Comparison of ENCODE assay signal across 21 cellular contexts in genomic region chr5:127550652-127551409, GRCh38. TPM values are rescaled to one million over a fixed set of nuclear protein-coding genes. Genes with fewer than 3 reads are reported as not detected.
DNase-seq lines count a peak whose midpoint lies in the region; ATAC-seq and TF ChIP-seq lines count a peak whose summit lies in the region.
"Had no signal": no experiment of that assay in that cellular context is flagged by ENCODE, and none has a peak within 500 bp of the region (broad histone marks: within the 10 kb centered on the region; RNA-seq: fewer than 3 reads in every experiment).

No MANE protein-coding gene starts in this region.

- POLR2A ChIA-PET in activated CD4-positive, alpha-beta T cell treated with anti-CD3 and anti-CD28 coated beads for 36 hours (lab: Charles Lee) = interaction anchor here (0.7 kb wide), 1 partner anchor 315 kb away, joined by 4 read pairs; no protein-coding TSS in a partner anchor

- H3K4me1 Mint-ChIP-seq in activated CD4-positive, alpha-beta T cell treated with anti-CD3 and anti-CD28 coated beads for 36 hours = peaks cover 5% of the 10 kb centered on the region

- ATAC-seq in activated CD4-positive, alpha-beta T cell treated with anti-CD3 and anti-CD28 coated beads for 36 hours = no peak

- intact Hi-C loops in activated CD4-positive, alpha-beta T cell treated with anti-CD3 and anti-CD28 coated beads for 36 hours (cut with DNase I, micrococcal nuclease) = no loop called here

- H3K9me3 Mint-ChIP-seq in activated CD4-positive, alpha-beta T cell treated with anti-CD3 and anti-CD28 coated beads for 36 hours (ENCODE audit: low read depth) = no peaks in the 10 kb centered on the region
- H3K9me3 Mint-ChIP-seq: CD8-positive, alpha-beta memory T cell; IgD-negative memory B cell had no signal

- H3K36me3 Mint-ChIP-seq in activated CD4-positive, alpha-beta T cell treated with anti-CD3 and anti-CD28 coated beads for 36 hours (ENCODE audit: low read depth) = peaks cover 32% of the 10 kb centered on the region

- H3K4me3 Mint-ChIP-seq in activated CD4-positive, alpha-beta T cell treated with anti-CD3 and anti-CD28 coated beads for 36 hours = no peak overlapping the region
- H3K4me3 Mint-ChIP-seq: CD8-positive, alpha-beta memory T cell; IgD-negative memory B cell had no signal

- H3K4me3 ChIP-seq in AG10803 (ENCODE audit: low read length) = no peak overlapping the region
- H3K4me3 ChIP-seq: Peyer's patch, SJCRH30 had no signal

- CTCF ChIA-PET in activated CD4-positive, alpha-beta T cell treated with anti-CD3 and anti-CD28 coated beads for 36 hours (lab: Charles Lee) = interaction anchor here (1.2 kb wide), 1 partner anchor 9 kb away, joined by 3 read pairs; no protein-coding TSS in a partner anchor

- TF ChIP-seq CTCF in AG10803 (conservative IDR thresholded peaks at IDR 0.05; ENCODE audit: low read length) = no peak

- no peaks in the 10 kb centered on the region for H3K27me3 Mint-ChIP-seq in activated CD4-positive, alpha-beta T cell treated with anti-CD3 and anti-CD28 coated beads for 36 hours
- H3K27me3 Mint-ChIP-seq: CD8-positive, alpha-beta memory T cell; IgD-negative memory B cell had no signal

- peak; percentile 9 for DNase-seq in AG10803 (ENCODE audit: low read depth)
- DNase-seq in amniotic epithelial cell (ENCODE audit: low read depth) = peak; percentile 61
- peak; percentile 24 for DNase-seq in fibroblast of peridontal ligament (ENCODE audit: extremely low read depth)
- peak; percentile 16 for DNase-seq in renal cortical epithelial cell (ENCODE audit: low read depth)
- DNase-seq in DMS114 treated with DMSO at 0.1 percent for 48 hours (lab: John Stamatoyannopoulos, UW; ENCODE audit: unreplicated experiment) = no peak
- DNase-seq in activated CD4-positive, alpha-beta T cell treated with anti-CD3 and anti-CD28 coated beads for 36 hours = no peak
- no peak for DNase-seq in DMS53 (lab: John Stamatoyannopoulos, UW)
- no peak for DNase-seq in hepatic stellate cell (ENCODE audit: low spot score)
- DNase-seq: Calu3; CD8-positive, alpha-beta memory T cell; GDM1; Karpas-422; NCI-H1694; NCI-H2081; NCI-H2171; NCI-H345; NCI-H524 treated with DMSO at 0.1 percent for 48 hours; NCI-H82; Peyer's patch; SJCRH30 had no signal

- no peak overlapping the region for H3K27ac Mint-ChIP-seq in activated CD4-positive, alpha-beta T cell treated with anti-CD3 and anti-CD28 coated beads for 36 hours
- H3K27ac Mint-ChIP-seq: IgD-negative memory B cell had no signal

RNA-seq across cellular contexts. Expression of gene PRRC1, which starts 33.4 kb away (rescaled TPM):
- 48.1 and 70.6 TPM in 2 replicates for total RNA-seq in renal cortical epithelial cell
- total RNA-seq in activated CD4-positive, alpha-beta T cell treated with anti-CD3 and anti-CD28 coated beads for 36 hours = 10 to 100 TPM; 35.8 to 47.1 TPM

Comparison
In these comparisons a context has a peak if more than half of its experiments do, and no peak if none do; other contexts are left out.
1. DNase-seq: peak in AG10803 (single experiment), amniotic epithelial cell (single experiment), fibroblast of peridontal ligament (single experiment) and renal cortical epithelial cell (single experiment); none in DMS114 treated with DMSO at 0.1 percent for 48 hours (single experiment), activated CD4-positive, alpha-beta T cell treated with anti-CD3 and anti-CD28 coated beads for 36 hours (single experiment), DMS53 (single experiment) and hepatic stellate cell (single experiment).